In genomic region chr2:210477496-210477895, GRCh38 we compare ENCODE assay signal across 8 cellular contexts. TPM values are rescaled to one million over a fixed set of nuclear protein-coding genes. Genes with fewer than 3 reads are reported as not detected.
A peak's percentile ranks its signal among the peaks of the same experiment; 100 is the strongest.
DNase-seq lines count a peak whose midpoint lies in the region; ATAC-seq and TF ChIP-seq lines count a peak whose summit lies in the region.

No MANE protein-coding gene starts in this region.

- DNase-seq in AG04450 (ENCODE audit: low read depth, low spot score) = peak; percentile 23
- peak; percentile 58 for DNase-seq in HEK293T (ENCODE audit: extremely low spot score)
- DNase-seq in activated CD4-positive, alpha-beta T cell treated with anti-CD3 and anti-CD28 coated beads, Interleukin-2, amount 50 U/mL, for 48 hours = peak; percentile 25 to 35
- DNase-seq in foreskin keratinocyte = peak; percentile 30 to 50
- no peak for DNase-seq in sigmoid colon
- DNase-seq in NCI-H146 (lab: John Stamatoyannopoulos, UW) = no peak

- CTCF ChIA-PET in AG04450 (lab: Charles Lee) (interaction anchor here (2.0 kb wide), 1 partner anchor 25 kb away, joined by 14 read pairs; no protein-coding TSS in a partner anchor), HEK293T (lab: Yijun Ruan, JAX) (no interaction called here)

- H3K4me1 ChIP-seq in foreskin keratinocyte = peaks cover 6% of the 10 kb centered on the region
- H3K4me1 ChIP-seq in sigmoid colon = peaks cover 0 to 20% (median 13%) of the 10 kb centered on the region in 4 donors

- POLR2A ChIA-PET in AG04450 (lab: Yijun Ruan, JAX) (no interaction called here), HEK293T (lab: Yijun Ruan, JAX) (no interaction called here)

- H3K27me3 ChIP-seq in AG04450 (ENCODE audit: control insufficient read depth, insufficient read depth, low read length) (no peaks in the 10 kb centered on the region), foreskin keratinocyte (no peaks in the 10 kb centered on the region), sigmoid colon (no peaks in the 10 kb centered on the region)

- intact Hi-C loops in sigmoid colon (cut with DNase I) = no loop called here

- no peaks in the 10 kb centered on the region for H3K9me3 ChIP-seq in AG04450 (ENCODE audit: control insufficient read depth, insufficient read depth, low read length)
- H3K9me3 ChIP-seq in sigmoid colon = no peaks in the 10 kb centered on the region

- peak; percentile 63 for ATAC-seq in foreskin keratinocyte
- ATAC-seq in GM19328 (IDR thresholded peaks at IDR 0.05; ENCODE audit: unreplicated experiment) = no peak
- ATAC-seq in GM19467 (IDR thresholded peaks at IDR 0.05; ENCODE audit: unreplicated experiment) = no peak

- no peak for TF ChIP-seq EP300 in sigmoid colon (IDR thresholded peaks at IDR 0.05)

- peaks cover 0 to 6% (median 0%) of the 10 kb centered on the region in 4 donors for H3K36me3 ChIP-seq in sigmoid colon

- TF ChIP-seq CTCF in AG04450 (IDR thresholded peaks at IDR 0.05; ENCODE audit: low read depth, low read length) (no peak), foreskin keratinocyte (conservative IDR thresholded peaks at IDR 0.05) (no peak), sigmoid colon (IDR thresholded peaks at IDR 0.05) (no peak)

- H3K27ac ChIP-seq in AG04450 (ENCODE audit: low read depth, low read length) (no peak overlapping the region), foreskin keratinocyte (peak overlapping the region; percentile 49), sigmoid colon (peak overlapping the region in 3 of 4 donors; percentile 81 to 84 (median 83))

- 88 to 91% methylated on average over 3 of the region's 3 CpGs for WGBS in sigmoid colon, 2 donors

- no peak for TF ChIP-seq POLR2A in sigmoid colon (IDR thresholded peaks at IDR 0.05)

- H3K4me3 ChIP-seq in AG04450 (ENCODE audit: low read depth, low read length) (peak overlapping the region; percentile 76), sigmoid colon (peak overlapping the region in 3 of 4 donors; percentile 78 to 85 (median 84))

TF ChIP-seq in HEK293T, 16 proteins besides CTCF, POLR2A, EP300 and RAD21:
- 0 out of 2 replicates have a peak, but pooled peaks have one; percentile 18 for TF ChIP-seq L3MBTL2 (conservative IDR thresholded peaks at IDR 0.05)
- no peak for TF ChIP-seq TARDBP (IDR thresholded peaks at IDR 0.05)

RNA-seq across cellular contexts. Expression of gene LANCL1, which starts 0.9 kb away (rescaled TPM):
- 55.5 and 66.6 TPM in 2 replicates for polyA plus RNA-seq in AG04450 (2011; rRNA removed)
- 69.2 and 85.4 TPM in 2 replicates for polyA minus RNA-seq in AG04450 (2011; rRNA and poly(A)+ RNA removed)
- total RNA-seq in foreskin keratinocyte = 46.1 and 49.4 TPM in 2 replicates
- polyA plus RNA-seq in foreskin keratinocyte = 15.9 and 17.3 TPM in 2 replicates
- 10 to 100 TPM; 37.7 to 60.6 (median 49.3) TPM for total RNA-seq in sigmoid colon
- polyA plus RNA-seq in sigmoid colon = 10 to 100 TPM in 1 of 3 donors, 1 to 10 TPM in 2; 9.6 to 13.5 (median 9.7) TPM

Comparison
In these comparisons a context has a peak if more than half of its experiments do, and no peak if none do; other contexts are left out.
1. DNase-seq: peak in AG04450 (single experiment), HEK293T (single experiment), activated CD4-positive, alpha-beta T cell treated with anti-CD3 and anti-CD28 coated beads, Interleukin-2, amount 50 U/mL, for 48 hours (2 of 2) and foreskin keratinocyte (2 of 2); none in sigmoid colon (single experiment) and NCI-H146 (single experiment).